ENCODE assay signal across 2 cellular contexts in the genomic region with DNA sequence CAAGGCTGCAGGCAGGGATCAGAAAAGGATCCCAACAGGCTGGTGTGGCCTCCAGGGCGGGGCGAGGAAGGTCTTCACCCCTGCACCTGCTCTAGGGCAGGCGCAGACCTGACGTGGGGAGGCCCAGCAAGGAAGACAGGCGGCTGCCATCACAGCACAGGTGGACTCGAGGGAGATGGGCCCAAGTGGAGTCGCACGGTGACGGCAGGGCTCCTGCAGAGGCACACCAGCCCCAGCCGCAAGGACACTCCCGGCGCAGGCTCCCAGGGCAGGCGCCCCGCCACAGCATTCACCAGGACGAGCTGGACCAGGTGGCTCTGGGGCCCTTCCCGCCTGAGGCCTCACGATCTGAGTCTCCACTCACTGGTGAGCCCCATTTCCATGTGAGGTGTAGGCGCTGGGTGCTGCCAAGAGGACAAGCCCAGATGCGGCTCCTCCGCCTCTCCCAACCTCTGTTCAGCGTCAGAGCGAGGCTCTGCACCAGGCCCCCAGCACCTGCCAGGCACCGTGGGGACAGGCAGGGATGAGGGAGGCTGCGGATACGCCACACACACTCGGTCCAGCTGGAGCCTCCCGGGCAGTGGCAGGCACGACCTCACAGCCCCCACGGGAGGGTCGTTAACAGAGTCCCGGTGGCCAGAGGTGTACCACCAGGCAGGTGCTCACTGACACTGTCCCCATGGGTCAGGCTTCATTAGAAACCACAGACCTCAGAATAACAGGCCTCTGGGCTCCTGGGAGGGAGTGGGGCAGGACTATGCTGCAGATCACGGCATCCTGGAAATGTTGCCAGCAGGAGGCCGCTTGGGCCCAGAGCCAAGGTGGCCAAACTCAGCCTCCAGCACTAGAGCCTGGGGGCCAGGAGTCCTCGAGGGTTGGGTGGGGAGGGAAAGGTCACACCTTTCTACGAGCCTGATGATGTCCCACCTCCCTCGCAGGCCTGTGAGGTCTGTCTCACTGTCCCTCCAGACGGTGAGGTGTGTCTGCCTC.
TF ChIP-seq lines count a peak whose summit lies in the region.

No MANE protein-coding gene starts in this region.

TF ChIP-seq in SK-N-SH, 30 proteins besides CTCF, POLR2A, EP300 and RAD21:
- TF ChIP-seq TCF12 (IDR thresholded peaks at IDR 0.05) (no peak), NFIC (IDR thresholded peaks at IDR 0.05; ENCODE audit: borderline replicate concordance) (peak; percentile 74)

TF ChIP-seq in endothelial cell of umbilical vein, 7 proteins besides CTCF, POLR2A, EP300 and RAD21:
- no peak for TF ChIP-seq GATA2 (IDR thresholded peaks at IDR 0.05; ENCODE audit: insufficient read depth, insufficient read length, low read depth, low read length)
- TF ChIP-seq MAX (IDR thresholded peaks at IDR 0.05; ENCODE audit: insufficient read depth, insufficient read length) = no peak
- no peak for TF ChIP-seq FOS (IDR thresholded peaks at IDR 0.05; ENCODE audit: borderline replicate concordance, insufficient read depth, low read length)
- no peak for TF ChIP-seq JUN (IDR thresholded peaks at IDR 0.05; ENCODE audit: borderline replicate concordance, insufficient read depth, insufficient read length, low read depth)
- no peak for TF ChIP-seq EZH2 (IDR thresholded peaks at IDR 0.05; ENCODE audit: borderline replicate concordance, low read depth, low read length, severe bottlenecking)
- no peak for TF ChIP-seq MYC (IDR thresholded peaks at IDR 0.05; ENCODE audit: low read depth, low read length)
- TF ChIP-seq POLR2AphosphoS5 (IDR thresholded peaks at IDR 0.05; ENCODE audit: insufficient read depth, low read depth, low read length) = no peak
